In genomic region chrX:46575586-46575985, GRCh38 we compare ENCODE assay signal across 1 cellular context.
TF ChIP-seq lines count a peak whose summit lies in the region.

No MANE protein-coding gene starts in this region.

TF ChIP-seq in A549, 52 proteins besides CTCF, POLR2A, EP300 and RAD21 (continued from another document):
- TF ChIP-seq HEYL (CRISPR knock-in tag; IDR thresholded peaks at IDR 0.05) (no peak), PHF8 (IDR thresholded peaks at IDR 0.05; ENCODE audit: borderline replicate concordance, low read depth) (no peak), EHMT2 (IDR thresholded peaks at IDR 0.05; ENCODE audit: low read depth) (no peak), USF2 (IDR thresholded peaks at IDR 0.05) (no peak), HOXB5 (CRISPR knock-in tag; IDR thresholded peaks at IDR 0.05) (no peak)
TF ChIP-seq in A549: peak in this region for 0.
